Comparison of ENCODE assay signal across 8 cellular contexts in genomic region chr2:175366814-175367213, GRCh38.
DNase-seq lines count a peak whose midpoint lies in the region; ATAC-seq and TF ChIP-seq lines count a peak whose summit lies in the region.

No MANE protein-coding gene starts in this region.

- no peak overlapping the region for H3K27ac ChIP-seq in right atrium auricular region
- H3K27ac ChIP-seq in gastrocnemius medialis = no peak overlapping the region

- DNase-seq in AG09309 (ENCODE audit: low read depth) (peak; percentile 1), NCI-H446 treated with DMSO at 0.1 percent for 48 hours (lab: John Stamatoyannopoulos, UW) (peak; percentile 6), right atrium auricular region (ENCODE audit: low spot score) (no peak), gastrocnemius medialis (no peak)
- DNase-seq in activated CD8-positive, alpha-beta T cell treated with anti-CD3 and anti-CD28 coated beads, Interleukin-2, amount 10 ng/mL, durations not matched to agents 7 days and 5 days = peak; percentile 40
- no peak for DNase-seq in activated CD8-positive, alpha-beta memory T cell treated with anti-CD3 and anti-CD28 coated beads, Interleukin-2, amount 50 U/mL, for 4 hours

- CTCF ChIA-PET in activated CD8-positive, alpha-beta T cell treated with anti-CD3 and anti-CD28 coated beads, Interleukin-2, amount 10 ng/mL, durations not matched to agents 7 days and 5 days (lab: Charles Lee) = interaction anchor here (0.7 to 1.9 kb wide), 7 partner anchors 9 to 731 kb away, joined by 3 to 8 read pairs (median 4); no protein-coding TSS in a partner anchor

- H3K4me1 ChIP-seq in right atrium auricular region (no peaks in the 10 kb centered on the region), gastrocnemius medialis (no peaks in the 10 kb centered on the region)

- no peaks in the 10 kb centered on the region for H3K27me3 ChIP-seq in right atrium auricular region
- peaks cover 0 to 8% (median 8%) of the 10 kb centered on the region in 3 donors for H3K27me3 ChIP-seq in gastrocnemius medialis

- H3K4me3 ChIP-seq in AG09309 (ENCODE audit: control insufficient read depth, low read depth, low read length) = no peak overlapping the region
- H3K4me3 ChIP-seq in right atrium auricular region = no peak overlapping the region
- H3K4me3 ChIP-seq in gastrocnemius medialis = no peak overlapping the region

- peak; percentile 80 for TF ChIP-seq CTCF in AG09309 (IDR thresholded peaks at IDR 0.05; ENCODE audit: control insufficient read depth, insufficient read depth, low read depth, low read length, missing control alignments)
- TF ChIP-seq CTCF in GM12874 (IDR thresholded peaks at IDR 0.05; ENCODE audit: insufficient read depth, low read depth, low read length) = peak; percentile 70
- peak; percentile 43 to 75 for TF ChIP-seq CTCF in right atrium auricular region (IDR thresholded peaks at IDR 0.05)
- peak in 4 of 5 experiments; percentile 20 to 62 (median 49) for TF ChIP-seq CTCF in gastrocnemius medialis (IDR thresholded peaks at IDR 0.05 in 4 of 5, conservative IDR thresholded peaks at IDR 0.05 in 1 of 5)

- no peaks in the 10 kb centered on the region for H3K36me3 Mint-ChIP-seq in activated CD8-positive, alpha-beta T cell treated with anti-CD3 and anti-CD28 coated beads, Interleukin-2, amount 10 ng/mL, durations not matched to agents 7 days and 5 days (ENCODE audit: low read depth)

- H3K27me3 Mint-ChIP-seq in activated CD8-positive, alpha-beta T cell treated with anti-CD3 and anti-CD28 coated beads, Interleukin-2, amount 10 ng/mL, durations not matched to agents 7 days and 5 days (ENCODE audit: low read depth) = peaks cover 22% of the 10 kb centered on the region

- POLR2A ChIA-PET in activated CD8-positive, alpha-beta T cell treated with anti-CD3 and anti-CD28 coated beads, Interleukin-2, amount 10 ng/mL, durations not matched to agents 7 days and 5 days (lab: Charles Lee) = no interaction called here

- ATAC-seq in HG03439 (IDR thresholded peaks at IDR 0.05; ENCODE audit: unreplicated experiment) (peak; percentile 73), gastrocnemius medialis (no peak)
- ATAC-seq in activated CD8-positive, alpha-beta T cell treated with anti-CD3 and anti-CD28 coated beads, Interleukin-2, amount 10 ng/mL, durations not matched to agents 7 days and 5 days = peak; percentile 74

- in situ Hi-C loops in gastrocnemius medialis (cut with MboI; ENCODE audit: low sequenced_read_pairs in 4 of 4) = loop anchor here in 3 of 4 donors (5.0 to 25.0 kb wide), 2 partner anchors 720 to 730 kb away; partner anchors contain the start of genes HOXD12 (in 3 of the 3), EVX2 (in 2 of the 3) and HOXD13 (in 2 of the 3)

- H3K36me3 ChIP-seq in right atrium auricular region (no peaks in the 10 kb centered on the region), gastrocnemius medialis (no peaks in the 10 kb centered on the region)

- H3K4me1 Mint-ChIP-seq in activated CD8-positive, alpha-beta T cell treated with anti-CD3 and anti-CD28 coated beads, Interleukin-2, amount 10 ng/mL, durations not matched to agents 7 days and 5 days (ENCODE audit: low read depth) = no peaks in the 10 kb centered on the region

- no peak for TF ChIP-seq POLR2A in gastrocnemius medialis (IDR thresholded peaks at IDR 0.05)

- H3K27ac Mint-ChIP-seq in activated CD8-positive, alpha-beta T cell treated with anti-CD3 and anti-CD28 coated beads, Interleukin-2, amount 10 ng/mL, durations not matched to agents 7 days and 5 days = no peak overlapping the region

- no peak overlapping the region for H3K4me3 Mint-ChIP-seq in activated CD8-positive, alpha-beta T cell treated with anti-CD3 and anti-CD28 coated beads, Interleukin-2, amount 10 ng/mL, durations not matched to agents 7 days and 5 days

- intact Hi-C loops in gastrocnemius medialis (cut with DNase I; ENCODE audit: low total_unique reads) = loop anchor here (5.0 kb wide), 1 partner anchor 730 kb away; the partner anchor contains the start of gene HOXD12

- H3K9me3 ChIP-seq in right atrium auricular region = no peaks in the 10 kb centered on the region
- H3K9me3 ChIP-seq in gastrocnemius medialis = no peaks in the 10 kb centered on the region

- no peaks in the 10 kb centered on the region for H3K9me3 Mint-ChIP-seq in activated CD8-positive, alpha-beta T cell treated with anti-CD3 and anti-CD28 coated beads, Interleukin-2, amount 10 ng/mL, durations not matched to agents 7 days and 5 days (ENCODE audit: insufficient read depth)

Comparison
In these comparisons a context has a peak if more than half of its experiments do, and no peak if none do; other contexts are left out.
1. DNase-seq: peak in AG09309 (single experiment), NCI-H446 treated with DMSO at 0.1 percent for 48 hours (single experiment) and activated CD8-positive, alpha-beta T cell treated with anti-CD3 and anti-CD28 coated beads, Interleukin-2, amount 10 ng/mL, durations not matched to agents 7 days and 5 days (single experiment); none in right atrium auricular region (single experiment), gastrocnemius medialis (0 of 2) and activated CD8-positive, alpha-beta memory T cell treated with anti-CD3 and anti-CD28 coated beads, Interleukin-2, amount 50 U/mL, for 4 hours (single experiment).
2. ATAC-seq: peak in HG03439 (single experiment) and activated CD8-positive, alpha-beta T cell treated with anti-CD3 and anti-CD28 coated beads, Interleukin-2, amount 10 ng/mL, durations not matched to agents 7 days and 5 days (single experiment); none in gastrocnemius medialis (0 of 2).
3. Peak in every context shown above with its lines, with median percentiles within 50 percentile points of each other: CTCF ChIP-seq.